In genomic region chr10:127243490-127244272, GRCh38 we compare ENCODE assay signal across 8 cellular contexts. TPM values are rescaled to one million over a fixed set of nuclear protein-coding genes. Genes with fewer than 3 reads are reported as not detected.
DNase-seq lines count a peak whose midpoint lies in the region; ATAC-seq and TF ChIP-seq lines count a peak whose summit lies in the region.

No MANE protein-coding gene starts in this region.

- BruUV-seq in PC-3 (replicated peaks; lab: Mats Ljungman, UMichigan) = no TSS peak

- no peaks in the 10 kb centered on the region for H3K79me2 ChIP-seq in PC-3 (ENCODE audit: low read length)
- no peaks in the 10 kb centered on the region for H3K79me2 ChIP-seq in mesendoderm (ENCODE audit: control insufficient read depth, insufficient read depth, low read length)

- H3K4me2 ChIP-seq in PC-3 (ENCODE audit: low read length) (no peak overlapping the region), mesendoderm (ENCODE audit: low read length) (no peak overlapping the region)

- no peak overlapping the region for H4K5ac ChIP-seq in mesendoderm (ENCODE audit: low read length)

- H2BK5ac ChIP-seq in mesendoderm (ENCODE audit: low read length) = no peak overlapping the region

- H3K36me3 ChIP-seq in heart left ventricle (peaks cover 0 to 14% (median 7%) of the 10 kb centered on the region in 9 donors), PC-3 (ENCODE audit: low read depth, low read length) (no peaks in the 10 kb centered on the region), mesendoderm (ENCODE audit: control insufficient read depth, insufficient read depth, low read length) (no peaks in the 10 kb centered on the region)

- H3K56ac ChIP-seq in mesendoderm (ENCODE audit: low read length) = no peak overlapping the region

- no peaks in the 10 kb centered on the region for H3K9me2 ChIP-seq in PC-3 (replicated peaks; ENCODE audit: low read length)

- H3K4me1 ChIP-seq in heart left ventricle (no peaks in the 10 kb centered on the region), PC-3 (ENCODE audit: insufficient read depth, low read length) (no peaks in the 10 kb centered on the region), mesendoderm (ENCODE audit: control insufficient read depth, low read depth, low read length) (no peaks in the 10 kb centered on the region)

- no peak for TF ChIP-seq POLR2A in heart left ventricle (IDR thresholded peaks at IDR 0.05)

- intact Hi-C loops in heart left ventricle (cut with DNase I) (no loop called here), cardiac septum (cut with DNase I) (no loop called here), PC-3 (cut with micrococcal nuclease) (no loop called here)

- POLR2A ChIA-PET in PC-3 (lab: Charles Lee; ENCODE audit: unreplicated experiment) = no interaction called here

- no peak for ATAC-seq in heart left ventricle
- ATAC-seq in PC-3 = peak; percentile 73
- ATAC-seq in GM19328 (IDR thresholded peaks at IDR 0.05; ENCODE audit: unreplicated experiment) = no peak

- no peak overlapping the region for H2BK15ac ChIP-seq in mesendoderm (replicated peaks; ENCODE audit: low read depth)

- no peak overlapping the region for H2BK120ac ChIP-seq in mesendoderm (ENCODE audit: low read depth, low read length)

- H3F3A ChIP-seq in PC-3 (ENCODE audit: low read length, unreplicated experiment) = no peaks in the 10 kb centered on the region

- H3K27ac ChIP-seq in heart left ventricle = no peak overlapping the region
- H3K27ac ChIP-seq in PC-3 (ENCODE audit: low read length) = no peak overlapping the region
- H3K27ac ChIP-seq in mesendoderm (ENCODE audit: low read depth, low read length) = no peak overlapping the region

- H3K4ac ChIP-seq in mesendoderm (ENCODE audit: low read depth, low read length) = no peak overlapping the region

- H3K9ac ChIP-seq in PC-3 (ENCODE audit: low read length) (no peak overlapping the region), mesendoderm (ENCODE audit: low read length) (no peak overlapping the region)

- no peaks in the 10 kb centered on the region for H4K20me1 ChIP-seq in PC-3 (ENCODE audit: low read length)

- H2AK5ac ChIP-seq in mesendoderm (ENCODE audit: low read length) = no peak overlapping the region

- H3K27me3 ChIP-seq in heart left ventricle = no peaks in the 10 kb centered on the region
- no peaks in the 10 kb centered on the region for H3K27me3 ChIP-seq in PC-3 (ENCODE audit: low read length)
- H3K27me3 ChIP-seq in mesendoderm (ENCODE audit: insufficient read depth, low read length, poor library complexity) = no peaks in the 10 kb centered on the region

- H3K23ac ChIP-seq in mesendoderm (ENCODE audit: low read length) = no peak overlapping the region

- H3K9me3 ChIP-seq in heart left ventricle (no peaks in the 10 kb centered on the region), PC-3 (ENCODE audit: low read length) (no peaks in the 10 kb centered on the region)

- H3K4me3 ChIP-seq in heart left ventricle = no peak overlapping the region
- H3K4me3 ChIP-seq in PC-3 (ENCODE audit: low read length) = no peak overlapping the region
- H3K4me3 ChIP-seq in cardiac fibroblast (replicated peaks in 1 of 2; ENCODE audit: low read depth in 2 of 2, low read length in 2 of 2) = no peak overlapping the region
- no peak overlapping the region for H3K4me3 ChIP-seq in mesendoderm (ENCODE audit: low read length)

- CTCF ChIA-PET in PC-3 (lab: Charles Lee) = interaction anchor here (0.6 kb wide), 2 partner anchors 9 to 152 kb away, joined by 3 read pairs; no protein-coding TSS in a partner anchor

- WGBS in heart left ventricle, 4 donors = 48 to 60% (median 51%) methylated on average over 4 of the region's 4 CpGs
- WGBS in mesendoderm (ENCODE audit: extremely low coverage, insufficient coverage, low lambda C conversion rate) = no CpG with 5 or more reads among the region's 4 CpGs

- no peak overlapping the region for H4K8ac ChIP-seq in mesendoderm (ENCODE audit: low read depth, low read length)

- DNase-seq in heart left ventricle (peak in 2 of 5 donors; percentile 11 to 27), cardiac septum (ENCODE audit: low spot score) (no peak), PC-3 (peak; percentile 50), cardiac fibroblast (ENCODE audit: low read depth in 2 of 2) (peak; percentile 40 to 51), mesendoderm (peak; percentile 73), NCI-H187 treated with DMSO at 0.1 percent for 48 hours (lab: John Stamatoyannopoulos, UW) (no peak), NK-92 (lab: John Stamatoyannopoulos, UW; ENCODE audit: unreplicated experiment) (no peak)

- no peaks in the 10 kb centered on the region for H3K79me1 ChIP-seq in mesendoderm (ENCODE audit: low read length)

- H3K18ac ChIP-seq in mesendoderm (ENCODE audit: low read length) = no peak overlapping the region

- TF ChIP-seq CTCF in heart left ventricle (IDR thresholded peaks at IDR 0.05) (peak; percentile 6 to 58 (median 38)), PC-3 (conservative IDR thresholded peaks at IDR 0.05; ENCODE audit: low read depth, low read length) (peak; percentile 73), cardiac fibroblast (IDR thresholded peaks at IDR 0.05; ENCODE audit: low read depth, low read length) (peak; percentile 73)

- H2AFZ ChIP-seq in PC-3 (ENCODE audit: low read length) = no peak overlapping the region

RNA-seq across cellular contexts. Expression of gene INSYN2A, which starts 47.3 kb away (rescaled TPM):
- total RNA-seq in heart left ventricle (under 1 TPM in 6 of 9 donors, not detected in 3; 0.07 to 0.37 (median 0.14) TPM), cardiac septum (0.19 TPM), PC-3 (2014; rRNA removed) (not detected in 2 replicates)
- under 1 TPM in 1 of 2 donors, not detected in 1; 0.01 TPM for polyA plus RNA-seq in heart left ventricle
- polyA plus RNA-seq in mesendoderm (2013, experiment 1 of 2) = 0.17 TPM
- 0.17 TPM for polyA plus RNA-seq in mesendoderm (2013, experiment 2 of 2)

Comparison
In these comparisons a context has a peak if more than half of its experiments do, and no peak if none do; other contexts are left out.
1. DNase-seq: peak in PC-3 (single experiment), cardiac fibroblast (2 of 2) and mesendoderm (single experiment); none in cardiac septum (single experiment), NCI-H187 treated with DMSO at 0.1 percent for 48 hours (single experiment) and NK-92 (single experiment).
2. Peak in every context shown above with its lines, with median percentiles within 50 percentile points of each other: CTCF ChIP-seq.